In the genomic region with DNA sequence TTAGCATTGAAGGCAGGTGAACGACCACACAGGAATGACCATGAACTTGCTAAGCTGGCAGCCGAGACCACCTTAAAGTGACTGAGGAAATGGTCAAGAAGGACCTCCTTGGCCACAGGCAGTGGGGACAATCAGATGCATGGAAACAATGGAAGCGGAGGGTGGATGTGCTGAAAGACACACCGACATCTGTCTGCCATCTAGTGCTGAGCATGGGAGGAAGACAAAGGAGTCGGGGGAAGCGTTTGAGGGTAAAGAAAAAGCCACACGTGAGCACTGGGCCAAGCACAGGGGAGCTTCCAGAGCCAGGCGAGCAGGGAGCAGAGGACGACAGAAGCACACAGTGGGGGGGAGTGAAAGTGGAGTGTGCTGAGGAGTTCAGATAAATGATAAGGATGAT, we compare ENCODE assay signal across 23 cellular contexts.
A peak's percentile ranks its signal among the peaks of the same experiment; 100 is the strongest.
DNase-seq lines count a peak whose midpoint lies in the region; ATAC-seq and TF ChIP-seq lines count a peak whose summit lies in the region.
"Had no signal": no experiment of that assay in that cellular context is flagged by ENCODE, and none has a peak within 500 bp of the region (broad histone marks: within the 10 kb centered on the region; RNA-seq: fewer than 3 reads in every experiment).

No MANE protein-coding gene starts in this region.

- H3K36me3 ChIP-seq in BE2C (no peaks in the 10 kb centered on the region), IMR-90 (ENCODE audit: control insufficient read depth, insufficient read depth, low read length) (peaks cover 2% of the 10 kb centered on the region; the same call in 1 of the 2 replicates), mesendoderm (ENCODE audit: control insufficient read depth, insufficient read depth, low read length) (peaks cover 1% of the 10 kb centered on the region), mesenchymal stem cell (ENCODE audit: control insufficient read depth in 1 of 2, insufficient read depth in 2 of 2, low read depth in 1 of 2, low read length in 2 of 2) (peaks cover 6 to 8% of the 10 kb centered on the region in 2 experiments)
- H3K36me3 ChIP-seq: adrenal gland had no signal

- BruUV-seq in IMR-90 (replicated peaks; lab: Mats Ljungman, UMichigan), result no TSS peak

- H3K23ac ChIP-seq in IMR-90 (ENCODE audit: low read depth, low read length) (no peak overlapping the region), mesendoderm (ENCODE audit: low read length) (no peak overlapping the region), mesenchymal stem cell (ENCODE audit: low read length in 2 of 2) (no peak overlapping the region)

- H2BK15ac ChIP-seq in IMR-90 (ENCODE audit: low read depth, low read length) (no peak overlapping the region), mesendoderm (replicated peaks; ENCODE audit: low read depth) (no peak overlapping the region), mesenchymal stem cell (ENCODE audit: low read depth, poor library complexity, severe bottlenecking) (no peak overlapping the region)

- H2BK5ac ChIP-seq in IMR-90 (ENCODE audit: low read depth, low read length, poor library complexity, severe bottlenecking) (no peak overlapping the region), mesendoderm (ENCODE audit: low read length) (no peak overlapping the region), mesenchymal stem cell (ENCODE audit: low read depth, low read length, poor library complexity, severe bottlenecking) (no peak overlapping the region)

- H3K56ac ChIP-seq in IMR-90 (ENCODE audit: extremely low read depth, insufficient read depth, low read length), result no peak overlapping the region
- H3K56ac ChIP-seq in mesendoderm (ENCODE audit: low read length), result peak overlapping the region; percentile 58

- H3K18ac ChIP-seq in IMR-90 (ENCODE audit: low read depth, low read length) (no peak overlapping the region), mesendoderm (ENCODE audit: low read length) (no peak overlapping the region), mesenchymal stem cell (ENCODE audit: low read depth in 1 of 2, low read length in 2 of 2) (no peak overlapping the region)

- dilution Hi-C loops in IMR-90 (cut with HindIII; ENCODE audit: low sequenced_read_pairs, unreplicated experiment), result no loop called here

- no peak overlapping the region for H3K4me3 ChIP-seq in BE2C (ENCODE audit: low read depth, low read length)
- no peak overlapping the region for H3K4me3 ChIP-seq in IMR-90 (ENCODE audit: insufficient read depth, low read depth, low read length)
- H3K4me3 ChIP-seq in choroid plexus epithelial cell (ENCODE audit: low read depth, low read length), result no peak overlapping the region
- no peak overlapping the region for H3K4me3 ChIP-seq in mesendoderm (ENCODE audit: low read length)
- no peak overlapping the region for H3K4me3 ChIP-seq in mesenchymal stem cell (ENCODE audit: insufficient read depth in 1 of 2, low read depth in 1 of 2, low read length in 2 of 2)
- H3K4me3 ChIP-seq: adrenal gland had no signal

- H3K14ac ChIP-seq in IMR-90 (replicated peaks; ENCODE audit: low read depth, low read length) (no peak overlapping the region), mesenchymal stem cell (ENCODE audit: low read length in 2 of 2) (no peak overlapping the region)

- H3K9ac ChIP-seq in IMR-90 (ENCODE audit: low read depth, low read length) (no peak overlapping the region), mesendoderm (ENCODE audit: low read length) (no peak overlapping the region), mesenchymal stem cell (ENCODE audit: low read length) (no peak overlapping the region)

- H4K5ac ChIP-seq in IMR-90 (ENCODE audit: low read depth, low read length) (no peak overlapping the region), mesendoderm (ENCODE audit: low read length) (no peak overlapping the region)

- WGBS in IMR-90 (ENCODE audit: extremely low coverage in 2 of 2, insufficient read length in 1 of 2), 2 experiments, result 63% methylated on average over 8 of the region's 9 CpGs; no CpG with 5 or more reads in 1 of the 2 experiments
- no CpG with 5 or more reads among the region's 9 CpGs for WGBS in mesendoderm (ENCODE audit: extremely low coverage, insufficient coverage, low lambda C conversion rate)
- 72% methylated on average over 9 of the region's 9 CpGs for WGBS in mesenchymal stem cell

- POLR2A ChIA-PET in IMR-90 (lab: Charles Lee; ENCODE audit: unreplicated experiment), result no interaction called here

- no peak for TF ChIP-seq RAD21 in IMR-90 (IDR thresholded peaks at IDR 0.05; ENCODE audit: low read length)

- H3K4me1 ChIP-seq in BE2C (peaks cover 6% of the 10 kb centered on the region; the same call in 1 of the 2 replicates), IMR-90 (ENCODE audit: control insufficient read depth, insufficient read depth, low read length) (no peaks in the 10 kb centered on the region), mesendoderm (ENCODE audit: control insufficient read depth, low read depth, low read length) (peaks cover 8% of the 10 kb centered on the region), mesenchymal stem cell (ENCODE audit: control insufficient read depth, insufficient read depth, low read depth, low read length) (peaks cover 2% of the 10 kb centered on the region)
- H3K4me1 ChIP-seq: adrenal gland had no signal

- H2BK120ac ChIP-seq in IMR-90 (ENCODE audit: low read depth, low read length) (no peak overlapping the region), mesendoderm (ENCODE audit: low read depth, low read length) (no peak overlapping the region), mesenchymal stem cell (ENCODE audit: low read depth, low read length) (no peak overlapping the region)

- no peak for TF ChIP-seq POLR2A in IMR-90 (IDR thresholded peaks at IDR 0.05; ENCODE audit: low read depth, low read length)

- H3K4ac ChIP-seq in IMR-90 (ENCODE audit: low read depth, low read length) (no peak overlapping the region), mesendoderm (ENCODE audit: low read depth, low read length) (no peak overlapping the region), mesenchymal stem cell (ENCODE audit: low read depth in 1 of 2, low read length in 2 of 2) (no peak overlapping the region)

- H2BK20ac ChIP-seq in IMR-90 (ENCODE audit: low read depth, low read length), result no peak overlapping the region

- H2AFZ ChIP-seq in IMR-90 (replicated peaks; ENCODE audit: low read length, poor library complexity) (no peak overlapping the region), mesenchymal stem cell (ENCODE audit: low read depth, low read length) (no peak overlapping the region)

- H2BK12ac ChIP-seq in mesenchymal stem cell (ENCODE audit: low read length in 2 of 2), result no peak overlapping the region

- CTCF ChIA-PET in IMR-90 (lab: Yijun Ruan, JAX), result no interaction called here

- intact Hi-C loops in IMR-90 (cut with micrococcal nuclease), result no loop called here

- H4K8ac ChIP-seq in IMR-90 (ENCODE audit: low read depth in 2 of 2, low read length in 2 of 2), result no peak overlapping the region
- H4K8ac ChIP-seq in mesendoderm (ENCODE audit: low read depth, low read length), result no peak overlapping the region
- no peak overlapping the region for H4K8ac ChIP-seq in mesenchymal stem cell (ENCODE audit: low read length)

- H3K79me1 ChIP-seq in IMR-90 (ENCODE audit: low read depth in 1 of 2, low read length in 2 of 2), result no peaks in the 10 kb centered on the region
- no peaks in the 10 kb centered on the region for H3K79me1 ChIP-seq in mesendoderm (ENCODE audit: low read length)
- H3K79me1 ChIP-seq in mesenchymal stem cell (replicated peaks; ENCODE audit: low read length, poor library complexity, severe bottlenecking), result no peaks in the 10 kb centered on the region

- ATAC-seq in IMR-90 (ENCODE audit: low read depth) (no peak), GM18873 (IDR thresholded peaks at IDR 0.05; ENCODE audit: low FRiP score, unreplicated experiment) (no peak), HG03135 (IDR thresholded peaks at IDR 0.05; ENCODE audit: unreplicated experiment) (no peak)
- ATAC-seq: effector memory CD8-positive, alpha-beta T cell; right cardiac atrium; stimulated activated naive CD8-positive, alpha-beta T cell treated with anti-CD3 and anti-CD28 coated beads, Interleukin-15, Interleukin-2, amounts not matched to agents 100 U/mL and 50 U/mL, for 24 hours had no signal

- H2AK9ac ChIP-seq in IMR-90 (replicated peaks; ENCODE audit: low read depth, low read length, poor library complexity), result peak overlapping the region; percentile 77

- H3K27me3 ChIP-seq in BE2C (no peaks in the 10 kb centered on the region), IMR-90 (ENCODE audit: control insufficient read depth, insufficient read depth, low read length) (no peaks in the 10 kb centered on the region), mesendoderm (ENCODE audit: insufficient read depth, low read length, poor library complexity) (no peaks in the 10 kb centered on the region), mesenchymal stem cell (ENCODE audit: control insufficient read depth in 1 of 2, insufficient read depth in 1 of 2, low read length in 2 of 2) (no peaks in the 10 kb centered on the region)
- H3K27me3 ChIP-seq: adrenal gland had no signal

- H3K27ac ChIP-seq in IMR-90 (ENCODE audit: insufficient read depth, low read length) (no peak overlapping the region), mesendoderm (ENCODE audit: low read depth, low read length) (no peak overlapping the region), mesenchymal stem cell (ENCODE audit: low read length, poor library complexity, severe bottlenecking) (no peak overlapping the region)
- H3K27ac ChIP-seq: adrenal gland, HL-60 had no signal

- H3K4me2 ChIP-seq in IMR-90 (ENCODE audit: low read depth, low read length) (no peak overlapping the region), mesendoderm (ENCODE audit: low read length) (no peak overlapping the region), mesenchymal stem cell (ENCODE audit: low read length, poor library complexity, severe bottlenecking) (no peak overlapping the region)

- H3K79me2 ChIP-seq in mesendoderm (ENCODE audit: control insufficient read depth, insufficient read depth, low read length), result no peaks in the 10 kb centered on the region

- no peaks in the 10 kb centered on the region; the same call in 1 of the 2 replicates for H4K20me1 ChIP-seq in IMR-90 (ENCODE audit: insufficient read depth, low read length)

- in situ Hi-C loops in IMR-90 (cut with MboI; ENCODE audit: low sequenced_read_pairs), result no loop called here

- no peak for DNase-seq in BE2C
- no peak for DNase-seq in IMR-90
- peak; percentile 18 for DNase-seq in choroid plexus epithelial cell (ENCODE audit: low read depth)
- peak; percentile 72 for DNase-seq in mesendoderm
- no peak for DNase-seq in ureter (ENCODE audit: low spot score)
- DNase-seq in mesenchymal stem cell, result no peak
- DNase-seq: activated CD4-positive, alpha-beta T cell treated with anti-CD3 and anti-CD28 coated beads for 1 hour; activated effector memory CD4-positive, alpha-beta T cell treated with Interleukin-2 at 50 U/mL for 16 hours; CD4-positive, alpha-beta memory T cell; effector memory CD8-positive, alpha-beta T cell; KG1; kidney glomerular epithelial cell; midbrain; NCI-H2029; right cardiac atrium; SIG-M5; stimulated activated naive CD8-positive, alpha-beta T cell treated with anti-CD3 and anti-CD28 coated beads, Interleukin-15, Interleukin-2, amounts not matched to agents 100 U/mL and 50 U/mL, for 24 hours; T-helper 9 cell; trophoblast cell had no signal

- no peak overlapping the region for H2AK5ac ChIP-seq in IMR-90 (ENCODE audit: low read depth, low read length)
- peak overlapping the region; percentile 10 for H2AK5ac ChIP-seq in mesendoderm (ENCODE audit: low read length)
- no peak overlapping the region for H2AK5ac ChIP-seq in mesenchymal stem cell (ENCODE audit: low read length, severe bottlenecking)

- H3K9me3 ChIP-seq in BE2C (no peaks in the 10 kb centered on the region), IMR-90 (ENCODE audit: control insufficient read depth, insufficient read depth, low read length) (no peaks in the 10 kb centered on the region), mesenchymal stem cell (ENCODE audit: control insufficient read depth, low read length) (no peaks in the 10 kb centered on the region)
- H3K9me3 ChIP-seq: adrenal gland had no signal

- 0 out of 2 replicates have a peak, but pooled peaks have one; percentile 11 for TF ChIP-seq CTCF in BE2C (IDR thresholded peaks at IDR 0.05; ENCODE audit: low read depth, low read length)
- no peak for TF ChIP-seq CTCF in IMR-90 (conservative IDR thresholded peaks at IDR 0.05; ENCODE audit: low read depth, low read length)
- peak; percentile 33 for TF ChIP-seq CTCF in choroid plexus epithelial cell (conservative IDR thresholded peaks at IDR 0.05; ENCODE audit: low read depth, low read length)

- no peak overlapping the region for H4K91ac ChIP-seq in IMR-90 (ENCODE audit: insufficient read depth, low read depth, low read length)
- H4K91ac ChIP-seq in mesenchymal stem cell (ENCODE audit: low read length), result no peak overlapping the region

- peaks cover 12% of the 10 kb centered on the region for H3K9me1 ChIP-seq in IMR-90 (ENCODE audit: insufficient read depth, low read length)

Comparison
In these comparisons a context has a peak if more than half of its experiments do, and no peak if none do; other contexts are left out.
1. DNase-seq: peak in choroid plexus epithelial cell (single experiment) and mesendoderm (single experiment); none in BE2C (single experiment), IMR-90 (single experiment), ureter (single experiment) and mesenchymal stem cell (single experiment).